ENCODE assay signal across 1 cellular context in the genomic region with DNA sequence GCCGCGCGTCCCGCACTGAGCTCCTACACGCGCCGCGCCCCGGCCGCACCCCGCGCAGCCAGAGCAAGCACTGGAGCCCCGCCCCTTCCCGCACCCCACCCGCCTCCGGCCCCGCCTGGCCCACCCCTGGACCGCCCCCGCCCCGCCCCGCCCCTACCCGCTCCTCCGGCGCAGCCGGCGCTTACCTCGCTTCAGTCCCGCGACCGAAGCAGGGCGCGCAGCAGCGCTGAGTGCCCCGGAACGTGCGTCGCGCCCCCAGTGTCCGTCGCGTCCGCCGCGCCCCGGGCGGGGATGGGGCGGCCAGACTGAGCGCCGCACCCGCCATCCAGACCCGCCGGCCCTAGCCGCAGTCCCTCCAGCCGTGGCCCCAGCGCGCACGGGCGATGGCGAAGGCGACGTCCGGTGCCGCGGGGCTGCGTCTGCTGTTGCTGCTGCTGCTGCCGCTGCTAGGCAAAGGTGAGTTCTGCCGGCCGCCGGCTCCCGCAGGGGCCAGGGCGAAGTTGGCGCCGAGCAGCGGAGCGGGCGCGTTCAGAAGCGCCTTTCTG.
TF ChIP-seq lines count a peak whose summit lies in the region.

Gene RET, plus strand, starts transcription at position 194 of the 545 bp plus-strand sequence. Its CDS starts 190 bp downstream, at position 384.

TF ChIP-seq in K562, 482 proteins besides CTCF, POLR2A, EP300 and RAD21 (continued from another document):
- no peak for TF ChIP-seq E4F1 (CRISPR knock-in tag; IDR thresholded peaks at IDR 0.05; ENCODE audit: borderline replicate concordance)
- no peak for TF ChIP-seq ZC3H8 (IDR thresholded peaks at IDR 0.05)
- no peak for TF ChIP-seq ZNF778 (CRISPR knock-in tag; IDR thresholded peaks at IDR 0.05)
- TF ChIP-seq, protein P1, sequence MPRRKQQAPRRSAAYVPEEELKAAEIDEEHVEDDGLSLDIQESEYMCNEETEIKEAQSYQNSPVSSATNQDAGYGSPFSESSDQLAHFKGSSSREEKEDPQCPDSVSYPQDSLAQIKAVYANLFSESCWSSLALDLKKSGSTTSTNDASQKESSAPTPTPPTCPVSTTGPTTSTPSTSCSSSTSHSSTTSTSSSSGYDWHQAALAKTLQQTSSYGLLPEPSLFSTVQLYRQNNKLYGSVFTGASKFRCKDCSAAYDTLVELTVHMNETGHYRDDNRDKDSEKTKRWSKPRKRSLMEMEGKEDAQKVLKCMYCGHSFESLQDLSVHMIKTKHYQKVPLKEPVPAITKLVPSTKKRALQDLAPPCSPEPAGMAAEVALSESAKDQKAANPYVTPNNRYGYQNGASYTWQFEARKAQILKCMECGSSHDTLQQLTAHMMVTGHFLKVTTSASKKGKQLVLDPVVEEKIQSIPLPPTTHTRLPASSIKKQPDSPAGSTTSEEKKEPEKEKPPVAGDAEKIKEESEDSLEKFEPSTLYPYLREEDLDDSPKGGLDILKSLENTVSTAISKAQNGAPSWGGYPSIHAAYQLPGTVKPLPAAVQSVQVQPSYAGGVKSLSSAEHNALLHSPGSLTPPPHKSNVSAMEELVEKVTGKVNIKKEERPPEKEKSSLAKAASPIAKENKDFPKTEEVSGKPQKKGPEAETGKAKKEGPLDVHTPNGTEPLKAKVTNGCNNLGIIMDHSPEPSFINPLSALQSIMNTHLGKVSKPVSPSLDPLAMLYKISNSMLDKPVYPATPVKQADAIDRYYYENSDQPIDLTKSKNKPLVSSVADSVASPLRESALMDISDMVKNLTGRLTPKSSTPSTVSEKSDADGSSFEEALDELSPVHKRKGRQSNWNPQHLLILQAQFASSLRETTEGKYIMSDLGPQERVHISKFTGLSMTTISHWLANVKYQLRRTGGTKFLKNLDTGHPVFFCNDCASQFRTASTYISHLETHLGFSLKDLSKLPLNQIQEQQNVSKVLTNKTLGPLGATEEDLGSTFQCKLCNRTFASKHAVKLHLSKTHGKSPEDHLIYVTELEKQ (CRISPR knock-in tag; IDR thresholded peaks at IDR 0.05), result no peak
- TF ChIP-seq CEBPG (CRISPR knock-in tag; IDR thresholded peaks at IDR 0.05), result no peak
- TF ChIP-seq CEBPG (tag; conservative IDR thresholded peaks at IDR 0.05 in 1 of 2, IDR thresholded peaks at IDR 0.05 in 1 of 2), result no peak
